ENCODE assay signal across 10 cellular contexts in the genomic region with DNA sequence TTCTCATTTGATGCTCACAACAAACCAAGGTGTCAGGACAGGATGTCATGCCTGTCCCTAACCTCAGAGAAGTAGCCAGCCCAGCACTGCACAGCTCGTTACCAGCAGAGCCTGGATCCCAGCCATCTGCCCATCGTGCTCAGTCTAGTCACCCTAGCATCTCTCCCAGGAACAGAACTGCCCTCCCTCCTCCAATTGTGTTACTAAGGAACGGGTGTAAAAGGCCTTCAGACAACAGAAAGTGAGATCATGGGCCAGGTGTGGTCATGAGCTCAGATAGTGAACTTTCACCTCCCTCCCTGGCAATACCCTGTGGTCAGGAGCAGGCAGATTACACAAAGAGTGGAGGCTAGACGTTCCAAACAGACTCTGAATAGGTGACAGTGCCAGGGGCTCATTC.
DNase-seq lines count a peak whose midpoint lies in the region; ATAC-seq, FAIRE-seq and TF ChIP-seq lines count a peak whose summit lies in the region.
"Had no signal": no experiment of that assay in that cellular context is flagged by ENCODE, and none has a peak within 500 bp of the region (broad histone marks: within the 10 kb centered on the region; RNA-seq: fewer than 3 reads in every experiment).

No MANE protein-coding gene starts in this region.

- TF ChIP-seq POLR2A in erythroblast (IDR thresholded peaks at IDR 0.05; ENCODE audit: low read length): no peak

- H3K4me3 ChIP-seq in epithelial cell of esophagus (ENCODE audit: low read length) (no peak overlapping the region), small intestine (ENCODE audit: low read depth in 1 of 2, low read length in 2 of 2) (no peak overlapping the region), kidney (ENCODE audit: low read length in 2 of 2) (no peak overlapping the region)
- H3K4me3 ChIP-seq: gastrocnemius medialis, suprapubic skin had no signal

- WGBS in small intestine, 3 donors: 6 to 53% (median 21%) methylated on average over 4 of the region's 4 CpGs

- intact Hi-C loops in kidney (cut with DNase I): no loop called here

- H3K4me1 ChIP-seq in small intestine (ENCODE audit: control insufficient read depth in 2 of 2, insufficient read depth in 1 of 2, low read depth in 1 of 2, low read length in 1 of 2) (peaks cover 0 to 9% of the 10 kb centered on the region in 2 donors), kidney (ENCODE audit: control insufficient read depth in 1 of 2, insufficient read depth in 1 of 2, low read depth in 1 of 2, low read length in 2 of 2) (peaks cover 0 to 15% of the 10 kb centered on the region in 2 donors)

- H3K27ac ChIP-seq in small intestine (ENCODE audit: low read depth in 1 of 2, low read length in 1 of 2) (peak overlapping the region in 1 of 2 donors; percentile 69), kidney (ENCODE audit: low read depth in 2 of 2, low read length in 2 of 2) (no peak overlapping the region)
- H3K27ac ChIP-seq: gastrocnemius medialis, suprapubic skin had no signal

- H3K9ac ChIP-seq in kidney (ENCODE audit: low read length in 2 of 2): no peak overlapping the region

- ATAC-seq in GM21619 (IDR thresholded peaks at IDR 0.05; ENCODE audit: unreplicated experiment): peak; percentile 64
- ATAC-seq in HG02970 (IDR thresholded peaks at IDR 0.05; ENCODE audit: low FRiP score, unreplicated experiment): no peak
- ATAC-seq: gastrocnemius medialis had no signal

- H3K9me3 ChIP-seq in small intestine (ENCODE audit: control insufficient read depth, low read depth) (no peaks in the 10 kb centered on the region), kidney (ENCODE audit: control insufficient read depth in 1 of 2, low read length in 2 of 2) (no peaks in the 10 kb centered on the region)
- H3K9me3 ChIP-seq: gastrocnemius medialis, suprapubic skin had no signal

- no peak for TF ChIP-seq CTCF in epithelial cell of esophagus (IDR thresholded peaks at IDR 0.05; ENCODE audit: insufficient read depth, low read depth, low read length, missing control alignments)
- TF ChIP-seq CTCF in kidney (IDR thresholded peaks at IDR 0.05; ENCODE audit: borderline replicate concordance, extremely low read depth, insufficient read depth): no peak

- FAIRE-seq in small intestine (lab: Jason Lieb, UNC) (no peak), kidney (lab: Jason Lieb, UNC) (no peak)

- DNase-seq in NCI-H510A treated with DMSO at 0.1 percent for 48 hours (lab: John Stamatoyannopoulos, UW) (peak; percentile 23), epithelial cell of esophagus (ENCODE audit: low read depth) (peak; percentile 69), small intestine (peak; percentile 93), erythroblast (lab: John Stamatoyannopoulos, UW) (no peak), kidney (no peak)
- DNase-seq: gastrocnemius medialis, NCI-H1105 had no signal

- no peaks in the 10 kb centered on the region for H3K36me3 ChIP-seq in small intestine (ENCODE audit: control insufficient read depth in 2 of 2, insufficient read depth in 2 of 2, low read length in 2 of 2)
- H3K36me3 ChIP-seq in kidney (ENCODE audit: control insufficient read depth in 1 of 2, insufficient read depth in 2 of 2, low read length in 2 of 2): no peaks in the 10 kb centered on the region
- H3K36me3 ChIP-seq: gastrocnemius medialis, suprapubic skin had no signal

- H3K27me3 ChIP-seq in small intestine (ENCODE audit: control insufficient read depth in 2 of 2, insufficient read depth in 2 of 2, low read length in 2 of 2): no peaks in the 10 kb centered on the region
- H3K27me3 ChIP-seq: gastrocnemius medialis, suprapubic skin had no signal

Comparison
In these comparisons a context has a peak if more than half of its experiments do, and no peak if none do; other contexts are left out.
1. DNase-seq: peak in NCI-H510A treated with DMSO at 0.1 percent for 48 hours (single experiment), epithelial cell of esophagus (single experiment) and small intestine (single experiment); none in erythroblast (0 of 2) and kidney (single experiment).